27 cellular contexts compared by ENCODE assay signal in genomic region chr3:142925140-142925539, GRCh38. TPM values are rescaled to one million over a fixed set of nuclear protein-coding genes. Genes with fewer than 3 reads are reported as not detected.
A peak's percentile ranks its signal among the peaks of the same experiment; 100 is the strongest.
DNase-seq lines count a peak whose midpoint lies in the region; ATAC-seq, FAIRE-seq and TF ChIP-seq lines count a peak whose summit lies in the region.
"Had no signal": no experiment of that assay in that cellular context is flagged by ENCODE, and none has a peak within 500 bp of the region (broad histone marks: within the 10 kb centered on the region; RNA-seq: fewer than 3 reads in every experiment).

No MANE protein-coding gene starts in this region.

- intact Hi-C loops in HepG2 (cut with micrococcal nuclease; ENCODE audit: unreplicated experiment) = no loop called here
- intact Hi-C loops in right lobe of liver (cut with DNase I) = no loop called here

- no peaks in the 10 kb centered on the region for H4K20me1 ChIP-seq in HepG2 (ENCODE audit: insufficient read depth, low read length)
- H4K20me1 ChIP-seq: BLaER1 had no signal

- in situ Hi-C loops in HepG2 (cut with HindIII; ENCODE audit: extremely low pct_ligation_motif_present, low pct_unique_long_range_greater_than_20kb) = loop anchor here (5.0 kb wide), 1 partner anchor 57 kb away; no protein-coding TSS in a partner anchor
- in situ Hi-C loops in ACHN (cut with HindIII; ENCODE audit: low pct_ligation_motif_present, low pct_unique_long_range_greater_than_20kb, low sequenced_read_pairs) = no loop called here

- H3K4me3 ChIP-seq in HepG2 (replicated peaks in 1 of 3; ENCODE audit: insufficient read depth in 1 of 3, low read depth in 2 of 3, low read length in 3 of 3) (no peak overlapping the region), right lobe of liver (no peak overlapping the region), bronchial epithelial cell (ENCODE audit: low read depth, low read length) (no peak overlapping the region)
- H3K4me3 ChIP-seq: BLaER1, MG63 had no signal

- no peak overlapping the region for H3K9ac ChIP-seq in HepG2 (ENCODE audit: insufficient read depth, low read depth, low read length)
- H3K9ac ChIP-seq: BLaER1 had no signal

- peak overlapping the region; percentile 6; the same call in 1 of the 2 replicates for H3K4me2 ChIP-seq in HepG2 (ENCODE audit: low read depth, low read length)
- H3K4me2 ChIP-seq: BLaER1 had no signal

- no peak for TF ChIP-seq CTCF in HepG2 (CRISPR knock-in tag; IDR thresholded peaks at IDR 0.05)
- TF ChIP-seq CTCF in right lobe of liver (IDR thresholded peaks at IDR 0.05) = no peak
- TF ChIP-seq CTCF in bronchial epithelial cell (IDR thresholded peaks at IDR 0.05; ENCODE audit: insufficient read depth, low read length, severe bottlenecking) = no peak
- TF ChIP-seq CTCF in foreskin keratinocyte (conservative IDR thresholded peaks at IDR 0.05) = peak; percentile 11

- H3K4me1 ChIP-seq in HepG2 (ENCODE audit: insufficient read depth, low read length) (peaks cover 43% of the 10 kb centered on the region), right lobe of liver (peaks cover 0 to 29% (median 6%) of the 10 kb centered on the region in 4 donors), foreskin keratinocyte (peaks cover 14% of the 10 kb centered on the region)
- H3K4me1 ChIP-seq: BLaER1 had no signal

- TF ChIP-seq POLR2A in HepG2 (IDR thresholded peaks at IDR 0.05; ENCODE audit: insufficient read depth in 1 of 2, low read depth in 2 of 2, low read length in 2 of 2) = no peak
- TF ChIP-seq POLR2A in right lobe of liver (IDR thresholded peaks at IDR 0.05) = no peak

- TF ChIP-seq EP300 in HepG2 (IDR thresholded peaks at IDR 0.05; ENCODE audit: low read depth in 2 of 2, low read length in 2 of 2) (no peak), HepG2 (CRISPR knock-in tag; IDR thresholded peaks at IDR 0.05; ENCODE audit: borderline replicate concordance) (no peak)

- no peak overlapping the region for H2AFZ ChIP-seq in HepG2 (ENCODE audit: low read length)

- CTCF ChIA-PET in HepG2 (lab: Yijun Ruan, JAX; ENCODE audit: low intra/inter-chr PET ratio, low total read pairs) = no interaction called here

- H3K27me3 ChIP-seq in HepG2 (ENCODE audit: control insufficient read depth in 1 of 2, insufficient read depth in 2 of 2, low read length in 2 of 2) (no peaks in the 10 kb centered on the region), right lobe of liver (no peaks in the 10 kb centered on the region), bronchial epithelial cell (ENCODE audit: control insufficient read depth, insufficient read depth, low read length) (no peaks in the 10 kb centered on the region), foreskin keratinocyte (no peaks in the 10 kb centered on the region)
- H3K27me3 ChIP-seq: BLaER1, MG63 had no signal

- H3K9me3 ChIP-seq in HepG2 (ENCODE audit: low read length) = no peaks in the 10 kb centered on the region
- H3K9me3 ChIP-seq in right lobe of liver = no peaks in the 10 kb centered on the region
- H3K9me3 ChIP-seq: BLaER1 had no signal

- no peak for FAIRE-seq in HepG2 (lab: Jason Lieb, UNC)
- FAIRE-seq in bronchial epithelial cell (lab: Jason Lieb, UNC) = no peak
- FAIRE-seq: GM12892 had no signal

- DNase-seq in HepG2 (ENCODE audit: low spot score) (no peak), right lobe of liver (no peak), bronchial epithelial cell (ENCODE audit: low read depth) (peak; percentile 96), foreskin keratinocyte (peak; percentile 83 to 94), NCI-H2029 treated with DMSO at 0.1 percent for 48 hours (lab: John Stamatoyannopoulos, UW) (no peak), ACHN (no peak), SK-N-DZ (ENCODE audit: low spot score) (no peak)
- DNase-seq: 8988T; CD4-positive, CD25-positive, alpha-beta regulatory T cell; DMS153; DND-41; H7; Kasumi-1; MG63; NCI-H1105 treated with DMSO at 0.1 percent for 48 hours; NCI-H146; NCI-H2081; NCI-H2227 treated with DMSO at 0.1 percent for 48 hours; NCI-H510A; NCI-H69 had no signal

- no TSS peak for BruUV-seq in HepG2 (replicated peaks; lab: Mats Ljungman, UMichigan)

- no peaks in the 10 kb centered on the region for H3K79me2 ChIP-seq in HepG2 (ENCODE audit: insufficient read depth, low read length)

- POLR2A ChIA-PET in HepG2 (lab: Yijun Ruan, JAX) = no interaction called here

- no peak for ATAC-seq in HepG2
- no peak for ATAC-seq in right lobe of liver
- ATAC-seq in foreskin keratinocyte = peak; percentile 96
- ATAC-seq in GM21381 (IDR thresholded peaks at IDR 0.05; ENCODE audit: unreplicated experiment) = no peak
- ATAC-seq: Panc1, SK-N-SH treated with all-trans-retinoic acid at 6 μM for 48 hours had no signal

- no peaks in the 10 kb centered on the region for H3K36me3 ChIP-seq in HepG2 (replicated peaks in 1 of 2; ENCODE audit: control insufficient read depth in 1 of 2, insufficient read depth in 2 of 2, low read length in 2 of 2)
- H3K36me3 ChIP-seq in right lobe of liver = no peaks in the 10 kb centered on the region
- H3K36me3 ChIP-seq in bronchial epithelial cell (ENCODE audit: control insufficient read depth, insufficient read depth, low read length) = no peaks in the 10 kb centered on the region
- H3K36me3 ChIP-seq: BLaER1, MG63 had no signal

- no peak for TF ChIP-seq RAD21 in HepG2 (CRISPR knock-in tag; IDR thresholded peaks at IDR 0.05)

- H3K27ac ChIP-seq in HepG2 (ENCODE audit: extremely low read length, insufficient read depth, low read length) = no peak overlapping the region
- H3K27ac ChIP-seq in right lobe of liver = no peak overlapping the region
- peak overlapping the region; percentile 91 for H3K27ac ChIP-seq in foreskin keratinocyte
- H3K27ac ChIP-seq: BLaER1, HL-60 had no signal

RNA-seq across cellular contexts. Expression of gene PCOLCE2, which starts 36.3 kb away (rescaled TPM):
- 1.1 and 2.0 TPM in 2 replicates for total RNA-seq in HepG2 (2016; rRNA removed; fragmentation: Illumina TruSeq; extraction: Trizol)
- total RNA-seq in HepG2 (2016; cell fraction: cytosol; rRNA removed; fragmentation: Illumina TruSeq; extraction: Trizol; ENCODE audit: low read depth) = 0.40 and 0.71 TPM in 2 replicates
- 2.0 and 2.1 TPM in 2 replicates for total RNA-seq in HepG2 (2016; cell fraction: insoluble cytoplasmic fraction; rRNA removed; fragmentation: Illumina TruSeq; extraction: Trizol)
- total RNA-seq in HepG2 (2016; cell fraction: membrane; rRNA removed; fragmentation: Illumina TruSeq; extraction: Trizol) = 0.71 and 1.1 TPM in 2 replicates
- 1.5 and 2.6 TPM in 2 replicates for total RNA-seq in HepG2 (2016; cell fraction: nucleus; rRNA removed; fragmentation: Illumina TruSeq; extraction: Trizol)
- polyA plus RNA-seq in HepG2 (2011; rRNA removed) = 0.71 and 0.74 TPM in 2 replicates
- polyA plus RNA-seq in HepG2 (2011; cell fraction: cytosol; rRNA removed) = 0.46 and 1.2 TPM in 2 replicates
- polyA plus RNA-seq in HepG2 (2011; cell fraction: nucleus; rRNA removed) = 0.55 and 0.87 TPM in 2 replicates
- polyA plus RNA-seq in HepG2 (2012) = 0.87 and 2.5 TPM in 2 replicates
- polyA plus RNA-seq in HepG2 (2016; cell fraction: cytosol; fragmentation: Illumina TruSeq; extraction: Trizol; ENCODE audit: low read depth) = 0.47 and 1.1 TPM in 2 replicates
- 1.1 and 1.3 TPM in 2 replicates for polyA plus RNA-seq in HepG2 (2016; cell fraction: insoluble cytoplasmic fraction; fragmentation: Illumina TruSeq; extraction: Trizol; ENCODE audit: low read depth)
- polyA plus RNA-seq in HepG2 (2016; cell fraction: membrane; fragmentation: Illumina TruSeq; extraction: Trizol; ENCODE audit: low read depth) = 1.00 and 1.6 TPM in 2 replicates
- polyA plus RNA-seq in HepG2 (2016; cell fraction: nucleus; fragmentation: Illumina TruSeq; extraction: Trizol; ENCODE audit: insufficient read depth, low read depth) = 3.8 and 6.0 TPM in 2 replicates
- 0.60 and 25.3 TPM in 2 replicates for polyA minus RNA-seq in HepG2 (2011; rRNA and poly(A)+ RNA removed; ENCODE audit: low replicate concordance)
- polyA minus RNA-seq in HepG2 (2011; cell fraction: cytosol; rRNA and poly(A)+ RNA removed) = 1.7 TPM in 1 of 2 replicates, not detected in the other
- polyA minus RNA-seq in HepG2 (2011; cell fraction: nucleus; rRNA and poly(A)+ RNA removed) = 0.52 and 1.5 TPM in 2 replicates
- total RNA-seq in right lobe of liver = 1 to 10 TPM; 1.8 to 9.7 (median 3.8) TPM
- 0.38 and 1.1 TPM in 2 replicates for total RNA-seq in bronchial epithelial cell
- 3.0 and 3.7 TPM in 2 replicates for total RNA-seq in foreskin keratinocyte
- 2.4 and 3.3 TPM in 2 replicates for polyA plus RNA-seq in foreskin keratinocyte
- polyA plus RNA-seq in SK-N-DZ (2014; cell fraction: cytosol; rRNA removed) = 0.39 and 0.71 TPM in 2 replicates
- 1.5 and 3.6 TPM in 2 replicates for polyA plus RNA-seq in SK-N-DZ (2014; cell fraction: nucleus; rRNA removed)
- total RNA-seq: CD4-positive, CD25-positive, alpha-beta regulatory T cell had no signal
- polyA plus RNA-seq: CD4-positive, CD25-positive, alpha-beta regulatory T cell had no signal

RNA-seq across cellular contexts. Expression of gene PAQR9, which starts 38.3 kb away (rescaled TPM):
- total RNA-seq in HepG2 (2016; rRNA removed; fragmentation: Illumina TruSeq; extraction: Trizol) = 10.3 and 10.4 TPM in 2 replicates
- 3.6 and 3.8 TPM in 2 replicates for total RNA-seq in HepG2 (2016; cell fraction: cytosol; rRNA removed; fragmentation: Illumina TruSeq; extraction: Trizol; ENCODE audit: low read depth)
- 10.3 and 10.5 TPM in 2 replicates for total RNA-seq in HepG2 (2016; cell fraction: insoluble cytoplasmic fraction; rRNA removed; fragmentation: Illumina TruSeq; extraction: Trizol)
- total RNA-seq in HepG2 (2016; cell fraction: membrane; rRNA removed; fragmentation: Illumina TruSeq; extraction: Trizol) = 12.0 and 13.5 TPM in 2 replicates
- 9.3 and 10.1 TPM in 2 replicates for total RNA-seq in HepG2 (2016; cell fraction: nucleus; rRNA removed; fragmentation: Illumina TruSeq; extraction: Trizol)
- polyA plus RNA-seq in HepG2 (2011; rRNA removed) = 3.7 and 8.4 TPM in 2 replicates
- 4.9 and 6.5 TPM in 2 replicates for polyA plus RNA-seq in HepG2 (2011; cell fraction: cytosol; rRNA removed)
- polyA plus RNA-seq in HepG2 (2011; cell fraction: nucleus; rRNA removed) = 8.2 and 13.0 TPM in 2 replicates
- 9.1 and 16.7 TPM in 2 replicates for polyA plus RNA-seq in HepG2 (2012)
- 4.6 and 5.9 TPM in 2 replicates for polyA plus RNA-seq in HepG2 (2016; cell fraction: cytosol; fragmentation: Illumina TruSeq; extraction: Trizol; ENCODE audit: low read depth)
- polyA plus RNA-seq in HepG2 (2016; cell fraction: insoluble cytoplasmic fraction; fragmentation: Illumina TruSeq; extraction: Trizol; ENCODE audit: low read depth) = 13.7 and 14.1 TPM in 2 replicates
- polyA plus RNA-seq in HepG2 (2016; cell fraction: membrane; fragmentation: Illumina TruSeq; extraction: Trizol; ENCODE audit: low read depth) = 12.2 and 13.8 TPM in 2 replicates
- 16.0 and 16.8 TPM in 2 replicates for polyA plus RNA-seq in HepG2 (2016; cell fraction: nucleus; fragmentation: Illumina TruSeq; extraction: Trizol; ENCODE audit: insufficient read depth, low read depth)
- 26.7 TPM in 1 of 2 replicates, not detected in the other for polyA minus RNA-seq in HepG2 (2011; rRNA and poly(A)+ RNA removed; ENCODE audit: low replicate concordance)
- polyA minus RNA-seq in HepG2 (2011; cell fraction: cytosol; rRNA and poly(A)+ RNA removed) = 5.5 and 9.2 TPM in 2 replicates
- 10.3 and 15.8 TPM in 2 replicates for polyA minus RNA-seq in HepG2 (2011; cell fraction: nucleus; rRNA and poly(A)+ RNA removed)
- total RNA-seq in right lobe of liver = 10 to 100 TPM; 10.2 to 18.6 (median 12.6) TPM
- total RNA-seq in bronchial epithelial cell = not detected in 2 replicates
- total RNA-seq in foreskin keratinocyte = not detected in 2 replicates
- polyA plus RNA-seq in foreskin keratinocyte = not detected in 2 replicates
- not detected in 2 replicates for polyA plus RNA-seq in SK-N-DZ (2014; cell fraction: cytosol; rRNA removed)
- 0.24 TPM in 1 of 2 replicates, not detected in the other for polyA plus RNA-seq in SK-N-DZ (2014; cell fraction: nucleus; rRNA removed)
- total RNA-seq: CD4-positive, CD25-positive, alpha-beta regulatory T cell; HT-29 had no signal
- polyA plus RNA-seq: CD4-positive, CD25-positive, alpha-beta regulatory T cell had no signal

Comparison
In these comparisons a context has a peak if more than half of its experiments do, and no peak if none do; other contexts are left out.
1. DNase-seq: peak in bronchial epithelial cell (single experiment) and foreskin keratinocyte (2 of 2); none in HepG2 (single experiment), right lobe of liver (0 of 3), NCI-H2029 treated with DMSO at 0.1 percent for 48 hours (single experiment), ACHN (single experiment) and SK-N-DZ (single experiment).